Comparison of ENCODE assay signal across 23 cellular contexts in genomic region chr4:121064482-121064881, GRCh38. TPM values are rescaled to one million over a fixed set of nuclear protein-coding genes. Genes with fewer than 3 reads are reported as not detected.
A peak's percentile ranks its signal among the peaks of the same experiment; 100 is the strongest.
DNase-seq lines count a peak whose midpoint lies in the region; ATAC-seq and TF ChIP-seq lines count a peak whose summit lies in the region.
"Had no signal": no experiment of that assay in that cellular context is flagged by ENCODE, and none has a peak within 500 bp of the region (broad histone marks: within the 10 kb centered on the region; RNA-seq: fewer than 3 reads in every experiment).

No MANE protein-coding gene starts in this region.

- no peaks in the 10 kb centered on the region for H3K79me2 ChIP-seq in trophoblast cell (ENCODE audit: control insufficient read depth, insufficient read depth, low read length, poor library complexity)

- H3K36me3 ChIP-seq in left lung = no peaks in the 10 kb centered on the region
- no peaks in the 10 kb centered on the region for H3K36me3 ChIP-seq in upper lobe of right lung
- H3K36me3 ChIP-seq in trophoblast cell (ENCODE audit: control insufficient read depth in 1 of 2, insufficient read depth in 2 of 2, low read length in 2 of 2) = peaks cover 0 to 2% of the 10 kb centered on the region in 2 experiments

- H3K36me3 Mint-ChIP-seq in mesothelial cell of epicardium = no peaks in the 10 kb centered on the region
- H3K36me3 Mint-ChIP-seq: CD4-positive, CD25-positive, alpha-beta regulatory T cell had no signal

- H3K4me1 Mint-ChIP-seq in mesothelial cell of epicardium = peaks cover 11% of the 10 kb centered on the region
- H3K4me1 Mint-ChIP-seq: CD4-positive, CD25-positive, alpha-beta regulatory T cell had no signal

- H3K4me3 Mint-ChIP-seq in mesothelial cell of epicardium = no peak overlapping the region
- H3K4me3 Mint-ChIP-seq: CD4-positive, CD25-positive, alpha-beta regulatory T cell had no signal

- TF ChIP-seq CTCF in left lung (IDR thresholded peaks at IDR 0.05) (no peak), upper lobe of right lung (IDR thresholded peaks at IDR 0.05) (no peak), mesothelial cell of epicardium (IDR thresholded peaks at IDR 0.05; ENCODE audit: unreplicated experiment) (no peak)

- no peak overlapping the region for H3K4me2 ChIP-seq in trophoblast cell (ENCODE audit: low read length)

- H3K9me3 Mint-ChIP-seq in mesothelial cell of epicardium = no peaks in the 10 kb centered on the region

- DNase-seq in SIG-M5 treated with dmso at 0.1 percent for 504 hours (lab: John Stamatoyannopoulos, UW; ENCODE audit: unreplicated experiment) (peak; percentile 21), SIG-M5 (lab: John Stamatoyannopoulos, UW) (no peak), MV-4-11 (lab: John Stamatoyannopoulos, UW) (peak; percentile 34), left lung (no peak), upper lobe of right lung (no peak), mesothelial cell of epicardium (ENCODE audit: low spot score in 2 of 2, unreplicated experiment in 2 of 2) (no peak), trophoblast cell (no peak)
- DNase-seq: 8988T; ACHN; CD4-positive, CD25-positive, alpha-beta regulatory T cell; DMS53; GM23248; H7; NCI-H1105 treated with DMSO at 0.1 percent for 48 hours; NCI-H2029; NCI-H446 treated with DMSO at 0.1 percent for 48 hours; NCI-H526; NCI-H82; NK-92 treated with Interleukin-12 subunit alpha and Interleukin-12 subunit beta, amount 100 ng/mL, for 24 hours; RPMI8226; SHP77 had no signal

- H2AK5ac ChIP-seq in trophoblast cell (ENCODE audit: low read length) = no peak overlapping the region

- no peak overlapping the region for H4K12ac ChIP-seq in trophoblast cell (ENCODE audit: low read depth, low read length)

- peak overlapping the region; percentile 51 to 69 for H3K27ac ChIP-seq in left lung
- H3K27ac ChIP-seq in upper lobe of right lung = peak overlapping the region; percentile 12
- no peak overlapping the region for H3K27ac ChIP-seq in trophoblast cell (ENCODE audit: low read depth, low read length)
- H3K27ac ChIP-seq: GM23248, SK-N-MC had no signal

- intact Hi-C loops in left lung (cut with DNase I) = no loop called here
- intact Hi-C loops in upper lobe of right lung (cut with DNase I) = no loop called here

- no peak overlapping the region for H4K8ac ChIP-seq in trophoblast cell (ENCODE audit: low read depth, low read length)

- H3K27me3 Mint-ChIP-seq in mesothelial cell of epicardium (ENCODE audit: low read depth) = peaks cover 2% of the 10 kb centered on the region

- H2BK120ac ChIP-seq in trophoblast cell (ENCODE audit: insufficient read depth, low read length, poor library complexity) = no peak overlapping the region

- H2BK5ac ChIP-seq in trophoblast cell (ENCODE audit: low read depth, low read length, poor library complexity) = no peak overlapping the region

- H3K4me1 ChIP-seq in left lung (peaks cover 4 to 45% of the 10 kb centered on the region in 2 donors), upper lobe of right lung (peaks cover 19% of the 10 kb centered on the region), trophoblast cell (ENCODE audit: control insufficient read depth in 1 of 2, insufficient read depth in 2 of 2, low read length in 2 of 2) (no peaks in the 10 kb centered on the region)

- ATAC-seq in left lung = no peak
- ATAC-seq in upper lobe of right lung = no peak

- H3K9me3 ChIP-seq in left lung = no peaks in the 10 kb centered on the region
- H3K9me3 ChIP-seq in upper lobe of right lung = no peaks in the 10 kb centered on the region
- H3K9me3 ChIP-seq in trophoblast cell (ENCODE audit: insufficient read depth, low read depth, low read length) = no peaks in the 10 kb centered on the region

- H2AFZ ChIP-seq in trophoblast cell (ENCODE audit: insufficient read depth, low read length, poor library complexity) = no peak overlapping the region
- H2AFZ ChIP-seq: GM23248 had no signal

- H3K79me1 ChIP-seq in trophoblast cell (ENCODE audit: low read length) = no peaks in the 10 kb centered on the region

- no peak overlapping the region for H3K27ac Mint-ChIP-seq in mesothelial cell of epicardium
- H3K27ac Mint-ChIP-seq: CD4-positive, CD25-positive, alpha-beta regulatory T cell had no signal

- H3K23ac ChIP-seq in trophoblast cell (ENCODE audit: low read length) = no peak overlapping the region

- no peak overlapping the region for H4K91ac ChIP-seq in trophoblast cell (ENCODE audit: low read depth, low read length)

- peaks cover 0 to 3% of the 10 kb centered on the region in 2 donors for H3K27me3 ChIP-seq in left lung
- H3K27me3 ChIP-seq in upper lobe of right lung = no peaks in the 10 kb centered on the region
- H3K27me3 ChIP-seq in trophoblast cell (ENCODE audit: insufficient read depth, low read length) = no peaks in the 10 kb centered on the region

- H3K18ac ChIP-seq in trophoblast cell (ENCODE audit: low read length) = no peak overlapping the region

- H3K14ac ChIP-seq in trophoblast cell (ENCODE audit: low read length) = no peak overlapping the region

- no peak overlapping the region for H3K4me3 ChIP-seq in left lung
- H3K4me3 ChIP-seq in upper lobe of right lung = no peak overlapping the region
- no peak overlapping the region for H3K4me3 ChIP-seq in trophoblast cell (ENCODE audit: low read depth, low read length)
- H3K4me3 ChIP-seq: GM23248, SK-N-MC had no signal

- no peak overlapping the region for H3K4ac ChIP-seq in trophoblast cell (ENCODE audit: low read depth, low read length)

- no peak overlapping the region for H3K9ac ChIP-seq in trophoblast cell (ENCODE audit: low read length)
- H3K9ac ChIP-seq: GM23248 had no signal

- H2BK12ac ChIP-seq in trophoblast cell (ENCODE audit: low read length) = no peak overlapping the region

- no CpG with 5 or more reads among the region's 3 CpGs for WGBS in trophoblast cell (ENCODE audit: extremely low coverage, insufficient coverage, insufficient read length)

RNA-seq across cellular contexts. Expression of gene NDNF, which starts 7.9 kb away (rescaled TPM):
- total RNA-seq in left lung (100 to 1,000 TPM; 143 to 489 TPM), upper lobe of right lung (201 TPM), mesothelial cell of epicardium (8.6 to 10.1 TPM (median 9.9 TPM) in 3 replicates)
- 34.7 and 38.2 TPM in 2 replicates for polyA plus RNA-seq in trophoblast cell (2013)
- total RNA-seq: CD4-positive, CD25-positive, alpha-beta regulatory T cell; G401 had no signal

Comparison
In these comparisons a context has a peak if more than half of its experiments do, and no peak if none do; other contexts are left out.
1. DNase-seq: peak in SIG-M5 treated with dmso at 0.1 percent for 504 hours (single experiment) and MV-4-11 (single experiment); none in SIG-M5 (single experiment), left lung (0 of 2), upper lobe of right lung (single experiment), mesothelial cell of epicardium (0 of 2) and trophoblast cell (0 of 2).
2. RNA of gene NDNF, which starts 7.9 kb away (total RNA-seq): 143 to 489 TPM in left lung and 201 TPM in upper lobe of right lung (single experiment); 8.6 to 10.1 TPM in mesothelial cell of epicardium; every median in the first group is over 10 times any median in the second.